Comparison of ENCODE assay signal across 19 cellular contexts in the genomic region with DNA sequence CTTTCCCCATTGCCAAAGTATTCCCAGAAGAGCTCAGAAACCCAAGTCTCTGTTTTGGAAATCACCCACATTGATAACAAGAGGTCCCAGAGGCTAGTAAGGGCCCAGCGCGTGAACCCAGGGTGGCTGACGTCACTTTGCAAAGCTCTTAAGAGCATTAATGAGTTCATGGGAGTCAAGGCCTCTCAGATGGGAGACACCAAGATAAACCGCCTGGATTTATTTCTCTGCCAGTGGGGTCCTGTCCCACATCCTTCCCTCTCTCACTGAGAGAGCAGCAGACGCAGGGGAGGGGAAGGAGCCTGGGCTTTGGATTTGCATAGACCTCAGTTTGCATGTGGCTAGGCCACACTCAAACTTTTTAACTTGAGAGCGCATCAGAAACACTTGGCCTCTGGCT.
DNase-seq lines count a peak whose midpoint lies in the region; ATAC-seq and TF ChIP-seq lines count a peak whose summit lies in the region.
"Had no signal": no experiment of that assay in that cellular context is flagged by ENCODE, and none has a peak within 500 bp of the region (broad histone marks: within the 10 kb centered on the region; RNA-seq: fewer than 3 reads in every experiment).

No MANE protein-coding gene starts in this region.

- H3K9me3 ChIP-seq in heart right ventricle, result no peaks in the 10 kb centered on the region

- DNase-seq in heart right ventricle (peak in 1 of 2 donors; percentile 40), GM19238 (ENCODE audit: insufficient read length, low spot score) (no peak)
- DNase-seq in activated effector memory CD4-positive, alpha-beta T cell treated with Interleukin-2 at 50 U/mL for 16 hours, result no peak
- DNase-seq in activated CD8-positive, alpha-beta memory T cell treated with anti-CD3 and anti-CD28 coated beads, Interleukin-2, amount 50 U/mL, for 48 hours, result no peak
- DNase-seq: activated CD4-positive, alpha-beta memory T cell treated with anti-CD3 and anti-CD28 coated beads for 36 hours; activated T-cell treated with anti-CD3 and anti-CD28 coated beads, Interleukin-2, amount 50 U/mL, for 48 hours; CD8-positive, alpha-beta T cell; H7; islet precursor cell; NCI-H146; NCI-H345; SHP77; small intestine had no signal

- TF ChIP-seq CTCF in heart right ventricle (IDR thresholded peaks at IDR 0.05), result no peak

- intact Hi-C loops in heart right ventricle (cut with DNase I), result loop anchor here in 2 of 10 donors (5.0 kb wide), 2 partner anchors 42 to 87 kb away; no protein-coding TSS in a partner anchor

- H3K27ac ChIP-seq in heart right ventricle, result peak overlapping the region in 3 of 10 donors; percentile 4 to 60 (median 15)
- H3K27ac ChIP-seq: hepatocyte had no signal

- no peaks in the 10 kb centered on the region for H3K36me3 ChIP-seq in heart right ventricle

- no peak overlapping the region for H3K4me3 ChIP-seq in heart right ventricle
- H3K4me3 ChIP-seq: hepatocyte had no signal

- H3K27me3 ChIP-seq in heart right ventricle, result peaks cover 0 to 4% (median 0%) of the 10 kb centered on the region in 7 donors
- H3K27me3 ChIP-seq: hepatocyte had no signal

- H3K4me1 ChIP-seq in heart right ventricle, result peaks cover 0 to 42% (median 14%) of the 10 kb centered on the region in 9 donors

- ATAC-seq in GM19023 (IDR thresholded peaks at IDR 0.05; ENCODE audit: unreplicated experiment) (peak; percentile 33), GM21515 (IDR thresholded peaks at IDR 0.05; ENCODE audit: unreplicated experiment) (peak; percentile 47), HG03354 (IDR thresholded peaks at IDR 0.05; ENCODE audit: poor library complexity, severe bottlenecking, unreplicated experiment) (peak; percentile 41), heart right ventricle (peak in 6 of 8 donors; percentile 31 to 65 (median 41)), HG03196 (IDR thresholded peaks at IDR 0.05; ENCODE audit: unreplicated experiment) (no peak)
- ATAC-seq: CD8-positive, alpha-beta T cell; natural killer cell treated with Interleukin-12 subunit alpha and Interleukin-12 subunit beta and Interleukin-15 and Interleukin-18, amount 100 ng/mL, for 72 hours had no signal

- 46 to 57% methylated on average over 6 of the region's 6 CpGs for WGBS in heart right ventricle, 2 donors
